In the genomic region with DNA sequence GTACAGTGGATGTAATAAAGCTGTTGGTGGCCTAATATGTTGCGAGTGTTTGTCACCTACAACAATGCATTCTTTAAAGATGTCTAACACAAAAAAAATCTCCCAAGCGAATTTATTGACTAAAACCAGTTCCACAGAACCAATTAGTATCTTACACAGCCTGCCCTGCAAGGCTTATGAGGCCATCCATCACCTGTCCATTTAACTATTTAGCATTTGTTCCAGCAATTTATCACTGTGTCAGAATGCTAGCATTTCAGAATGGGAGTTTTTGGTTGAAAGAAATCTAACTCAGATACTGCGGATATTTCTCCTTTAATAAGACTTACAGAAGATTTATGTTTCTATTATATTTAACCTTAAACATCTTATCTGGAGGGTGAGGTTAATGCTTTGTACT, we compare ENCODE assay signal across 23 cellular contexts.
A peak's percentile ranks its signal among the peaks of the same experiment; 100 is the strongest.
DNase-seq lines count a peak whose midpoint lies in the region; ATAC-seq, FAIRE-seq and TF ChIP-seq lines count a peak whose summit lies in the region.
"Had no signal": no experiment of that assay in that cellular context is flagged by ENCODE, and none has a peak within 500 bp of the region (broad histone marks: within the 10 kb centered on the region; RNA-seq: fewer than 3 reads in every experiment).

No MANE protein-coding gene starts in this region.

- no peak for ATAC-seq in activated T-cell treated with anti-CD3 and anti-CD28 coated beads, Interleukin-2, amount 50 U/mL, for 4 hours
- ATAC-seq: CD8-positive, alpha-beta T cell; GM12878 had no signal

- no peak overlapping the region for H3K27ac Mint-ChIP-seq in astrocyte (ENCODE audit: unreplicated experiment)
- H3K27ac Mint-ChIP-seq: B cell; CD4-positive, CD25-positive, alpha-beta regulatory T cell; CD8-positive, alpha-beta T cell had no signal

- no peak overlapping the region for H3K4me3 ChIP-seq in astrocyte (ENCODE audit: insufficient read depth, low read depth, low read length)
- H3K4me3 ChIP-seq: BLaER1, GM12878, GM23248 had no signal

- no peaks in the 10 kb centered on the region for H3K79me2 ChIP-seq in astrocyte (ENCODE audit: insufficient read depth, low read length)

- H3K36me3 ChIP-seq in astrocyte (ENCODE audit: insufficient read depth, low read length) = no peaks in the 10 kb centered on the region
- H3K36me3 ChIP-seq: BLaER1 had no signal

- no peaks in the 10 kb centered on the region for H3K27me3 Mint-ChIP-seq in astrocyte (ENCODE audit: low read depth, unreplicated experiment)
- no peaks in the 10 kb centered on the region for H3K27me3 Mint-ChIP-seq in activated T-cell treated with anti-CD3 and anti-CD28 coated beads, Interleukin-2, amount 50 U/mL, for 4 hours (ENCODE audit: low read depth)
- H3K27me3 Mint-ChIP-seq: B cell; CD4-positive, CD25-positive, alpha-beta regulatory T cell had no signal

- H3K4me1 ChIP-seq in astrocyte (ENCODE audit: insufficient read depth, low read length) = peaks cover 9% of the 10 kb centered on the region
- H3K4me1 ChIP-seq: BLaER1, Caco-2 had no signal

- no peak overlapping the region for H3K9ac ChIP-seq in astrocyte (ENCODE audit: low read length)
- H3K9ac ChIP-seq: BLaER1, GM23248 had no signal

- peaks cover 27% of the 10 kb centered on the region for H3K4me1 Mint-ChIP-seq in astrocyte (ENCODE audit: low read depth, unreplicated experiment)
- H3K4me1 Mint-ChIP-seq in activated T-cell treated with anti-CD3 and anti-CD28 coated beads, Interleukin-2, amount 50 U/mL, for 4 hours (ENCODE audit: low read depth) = no peaks in the 10 kb centered on the region
- H3K4me1 Mint-ChIP-seq: B cell; CD4-positive, CD25-positive, alpha-beta regulatory T cell had no signal

- H3K36me3 Mint-ChIP-seq in astrocyte (ENCODE audit: low read depth, unreplicated experiment) = no peaks in the 10 kb centered on the region
- no peaks in the 10 kb centered on the region for H3K36me3 Mint-ChIP-seq in activated T-cell treated with anti-CD3 and anti-CD28 coated beads, Interleukin-2, amount 50 U/mL, for 4 hours (ENCODE audit: insufficient read depth)
- H3K36me3 Mint-ChIP-seq: CD4-positive, CD25-positive, alpha-beta regulatory T cell; CD8-positive, alpha-beta T cell had no signal

- no peak overlapping the region for H3K4me3 Mint-ChIP-seq in astrocyte (ENCODE audit: unreplicated experiment)
- H3K4me3 Mint-ChIP-seq in activated T-cell treated with anti-CD3 and anti-CD28 coated beads, Interleukin-2, amount 50 U/mL, for 4 hours = no peak overlapping the region
- H3K4me3 Mint-ChIP-seq: B cell; CD4-positive, CD25-positive, alpha-beta regulatory T cell; CD8-positive, alpha-beta T cell had no signal

- no peak overlapping the region for H2AFZ ChIP-seq in astrocyte (ENCODE audit: low read depth, low read length)
- H2AFZ ChIP-seq: GM23248 had no signal

- no peaks in the 10 kb centered on the region for H3K27me3 ChIP-seq in astrocyte (ENCODE audit: insufficient read depth, low read length)
- H3K27me3 ChIP-seq: BLaER1 had no signal

- peak in 2 of 3 experiments; percentile 9 to 63 for DNase-seq in NCI-H1417 (lab: John Stamatoyannopoulos, UW)
- DNase-seq in NCI-H1417 treated with DMSO at 0.1 percent for 48 hours (lab: John Stamatoyannopoulos, UW) = no peak
- DNase-seq in astrocyte (ENCODE audit: low read depth) = peak; percentile 9
- DNase-seq in islet precursor cell = peak; percentile 51
- DNase-seq in activated CD8-positive, alpha-beta memory T cell treated with anti-CD3 and anti-CD28 coated beads, Interleukin-2, amount 50 U/mL, for 48 hours = no peak
- DNase-seq in activated T-cell treated with anti-CD3 and anti-CD28 coated beads, Interleukin-2, amount 50 U/mL, for 4 hours = no peak
- DNase-seq: Caco-2; CD4-positive, CD25-positive, alpha-beta regulatory T cell; CD8-positive, alpha-beta T cell; DMS153; DND-41; GDM1; GM23248; H7; HCEC 1CT had no signal

- H3K9me3 Mint-ChIP-seq in astrocyte (ENCODE audit: unreplicated experiment) = no peaks in the 10 kb centered on the region
- no peaks in the 10 kb centered on the region for H3K9me3 Mint-ChIP-seq in activated T-cell treated with anti-CD3 and anti-CD28 coated beads, Interleukin-2, amount 50 U/mL, for 4 hours

- FAIRE-seq in astrocyte (lab: Jason Lieb, UNC) = no peak
- FAIRE-seq: A204.1, GM12878, GM19239, H1 had no signal

- H3K4me2 ChIP-seq in astrocyte (ENCODE audit: low read length) = no peak overlapping the region
- H3K4me2 ChIP-seq: BLaER1 had no signal

- TF ChIP-seq CTCF in astrocyte (IDR thresholded peaks at IDR 0.05; ENCODE audit: insufficient read depth, low read depth, low read length) = no peak

- H3K27ac ChIP-seq in astrocyte (ENCODE audit: low read depth, low read length) = no peak overlapping the region
- H3K27ac ChIP-seq: 22Rv1, BLaER1, C4-2B, GM23248 had no signal

- no peaks in the 10 kb centered on the region for H4K20me1 ChIP-seq in astrocyte (ENCODE audit: insufficient read depth, low read length)
- H4K20me1 ChIP-seq: BLaER1 had no signal

- no peaks in the 10 kb centered on the region for H3K9me3 ChIP-seq in astrocyte (ENCODE audit: insufficient read depth, low read depth, low read length)
- H3K9me3 ChIP-seq: BLaER1, Caco-2 had no signal

Comparison
In these comparisons a context has a peak if more than half of its experiments do, and no peak if none do; other contexts are left out.
1. DNase-seq: peak in NCI-H1417 (2 of 3), astrocyte (single experiment) and islet precursor cell (single experiment); none in NCI-H1417 treated with DMSO at 0.1 percent for 48 hours (single experiment), activated CD8-positive, alpha-beta memory T cell treated with anti-CD3 and anti-CD28 coated beads, Interleukin-2, amount 50 U/mL, for 48 hours (single experiment) and activated T-cell treated with anti-CD3 and anti-CD28 coated beads, Interleukin-2, amount 50 U/mL, for 4 hours (single experiment).